ENCODE assay signal across 7 cellular contexts in the genomic region with DNA sequence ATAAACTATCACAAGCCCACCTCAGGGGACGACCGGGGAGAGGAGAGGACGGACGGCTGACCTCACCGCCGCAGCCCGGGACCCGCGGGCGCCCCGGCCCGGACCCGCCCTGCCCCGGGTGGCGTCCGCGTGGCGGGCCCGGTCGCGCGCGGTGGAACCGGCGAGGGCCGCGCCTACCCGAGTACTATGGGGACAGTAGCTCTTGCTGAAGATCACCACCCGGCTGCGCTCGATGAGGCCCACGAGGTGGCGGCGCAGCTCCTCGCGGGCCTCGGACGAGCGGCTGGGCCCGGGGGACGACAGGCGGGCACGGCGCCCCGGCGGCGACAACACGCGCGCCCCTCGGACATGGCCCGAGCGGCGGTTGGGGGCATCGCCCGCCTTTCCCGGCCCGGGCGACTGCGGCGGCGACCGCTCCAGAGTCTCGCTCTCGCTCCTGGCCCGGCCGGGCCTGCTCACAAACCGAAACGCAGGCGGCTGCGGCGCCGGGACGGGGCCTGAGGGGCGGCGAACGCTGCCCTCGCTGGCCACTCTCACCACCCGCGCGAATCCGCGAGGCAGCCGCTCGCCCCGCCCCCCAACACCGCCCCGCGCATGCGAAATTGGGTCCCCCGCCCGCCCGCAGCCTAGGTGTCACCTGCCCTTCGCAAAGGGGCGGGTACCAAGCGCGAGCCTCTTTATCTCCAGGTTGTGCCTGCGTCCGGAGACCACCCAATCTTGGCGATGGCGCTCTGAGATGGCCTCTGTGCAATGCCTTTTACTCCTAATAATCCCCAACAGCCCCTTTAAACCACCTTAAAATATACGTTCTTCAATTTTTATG.
DNase-seq lines count a peak whose midpoint lies in the region; ATAC-seq and TF ChIP-seq lines count a peak whose summit lies in the region.

TSS of gene TXNRD3 (minus strand) at position 554 of the 823 bp plus-strand sequence.

- H3K9me3 ChIP-seq in effector memory CD4-positive, alpha-beta T cell (ENCODE audit: control insufficient read depth, low read length), result no peaks in the 10 kb centered on the region

- peak within 1 kb of the TSS; percentile 49 for H3K4me3 ChIP-seq in effector memory CD4-positive, alpha-beta T cell (ENCODE audit: insufficient read depth, low read depth, low read length, poor library complexity, severe bottlenecking)

- H3K27ac ChIP-seq in effector memory CD4-positive, alpha-beta T cell (ENCODE audit: insufficient read depth, low read length, poor library complexity, severe bottlenecking), result no peak within 1 kb of the TSS

- H3K4me1 ChIP-seq in effector memory CD4-positive, alpha-beta T cell (ENCODE audit: control insufficient read depth, insufficient read depth, low read length, poor library complexity, severe bottlenecking), result peaks cover 3% of the 10 kb centered on the region

- DNase-seq in GM20000 (ENCODE audit: low spot score) (peak; percentile 68), NCI-H345 (lab: John Stamatoyannopoulos, UW) (peak; percentile 82), medulla oblongata (ENCODE audit: extremely low spot score) (peak; percentile 77)
- DNase-seq in activated CD8-positive, alpha-beta memory T cell treated with anti-CD3 and anti-CD28 coated beads for 4 hours (ENCODE audit: low read depth in 2 of 2), result peak; percentile 66 to 72
- DNase-seq in effector memory CD4-positive, alpha-beta T cell, result peak in 2 of 3 donors; percentile 38 to 44
- DNase-seq in stimulated activated CD4-positive, alpha-beta T cell treated with anti-CD3 and anti-CD28 coated beads, TNF-alpha, amount 100 ng/mL, for 1 hour (ENCODE audit: low read depth in 3 of 3, low spot score in 1 of 3), result peak; percentile 21 to 78 (median 57)

- H3K27me3 ChIP-seq in effector memory CD4-positive, alpha-beta T cell (replicated peaks; ENCODE audit: control insufficient read depth, insufficient read depth, low read length, poor library complexity, severe bottlenecking), result no peaks in the 10 kb centered on the region

- ATAC-seq in GM18519 (IDR thresholded peaks at IDR 0.05; ENCODE audit: low FRiP score, unreplicated experiment), result no peak

- H3K36me3 ChIP-seq in effector memory CD4-positive, alpha-beta T cell (ENCODE audit: control insufficient read depth, insufficient read depth, low read length), result no peaks in the 10 kb centered on the region

- TF ChIP-seq CTCF in GM20000 (IDR thresholded peaks at IDR 0.05; ENCODE audit: extremely low read depth, missing control alignments), result no peak
